33 cellular contexts compared by ENCODE assay signal in the genomic region with DNA sequence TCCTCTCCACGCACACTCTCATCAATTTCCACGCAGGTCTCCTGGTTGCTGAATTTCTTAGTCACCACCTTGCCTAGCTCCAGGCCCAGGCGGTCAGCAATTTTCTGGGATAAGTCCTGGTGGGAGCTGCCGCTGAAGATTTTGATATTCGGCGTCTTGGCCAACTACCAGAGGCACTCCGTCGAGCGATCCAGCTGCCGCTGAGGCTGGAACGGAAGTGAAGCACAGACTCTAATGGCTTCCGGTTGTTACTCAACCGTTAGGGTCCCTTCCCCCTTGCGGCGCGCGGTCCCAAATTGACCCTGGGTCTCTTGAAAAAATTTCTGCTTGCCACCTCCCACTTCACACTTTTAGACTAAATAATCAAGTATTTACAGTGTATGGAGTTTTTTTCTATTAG. TPM values are rescaled to one million over a fixed set of nuclear protein-coding genes. Genes with fewer than 3 reads are reported as not detected.
DNase-seq lines count a peak whose midpoint lies in the region; ATAC-seq, FAIRE-seq and TF ChIP-seq lines count a peak whose summit lies in the region.
"Had no signal": no experiment of that assay in that cellular context is flagged by ENCODE, and none has a peak within 500 bp of the region (broad histone marks: within the 10 kb centered on the region; RNA-seq: fewer than 3 reads in every experiment).

A gene (minus strand): TSS at position 219 of the 400 bp plus-strand sequence.

- H2AK5ac ChIP-seq in mesenchymal stem cell (ENCODE audit: low read length, severe bottlenecking) = no peak within 1 kb of the TSS

- no peak within 1 kb of the TSS for H4K91ac ChIP-seq in mesenchymal stem cell (ENCODE audit: low read length)

- FAIRE-seq in astrocyte (lab: Jason Lieb, UNC) = no peak
- FAIRE-seq: A204.1, GM12878, GM12892, GM18507 had no signal

- H3K4me3 Mint-ChIP-seq in activated CD4-positive, alpha-beta T cell treated with anti-CD3 and anti-CD28 coated beads, Interleukin-2, amount 10 ng/mL, durations not matched to agents 24 days and 14 days = no peak within 1 kb of the TSS
- H3K4me3 Mint-ChIP-seq in astrocyte (ENCODE audit: unreplicated experiment) = peak within 1 kb of the TSS; percentile 12
- H3K4me3 Mint-ChIP-seq: CD14-positive monocyte; CD4-positive, alpha-beta memory T cell; CD4-positive, CD25-positive, alpha-beta regulatory T cell; CD8-positive, alpha-beta memory T cell had no signal

- no peak within 1 kb of the TSS for H3K9ac ChIP-seq in astrocyte (ENCODE audit: low read length)
- no peak within 1 kb of the TSS for H3K9ac ChIP-seq in mesenchymal stem cell (ENCODE audit: low read length)
- H3K9ac ChIP-seq: BLaER1 had no signal

- BruUV-seq in PC-9 (replicated peaks; lab: Mats Ljungman, UMichigan) = no TSS peak

- H3K27me3 ChIP-seq in PC-9 (ENCODE audit: insufficient read depth, low read depth) (no peaks in the 10 kb centered on the region), astrocyte (ENCODE audit: insufficient read depth, low read length) (no peaks in the 10 kb centered on the region), mesenchymal stem cell (ENCODE audit: control insufficient read depth in 1 of 2, insufficient read depth in 1 of 2, low read length in 2 of 2) (no peaks in the 10 kb centered on the region)
- H3K27me3 ChIP-seq: BLaER1 had no signal

- no peak within 1 kb of the TSS for H2BK15ac ChIP-seq in mesenchymal stem cell (ENCODE audit: low read depth, poor library complexity, severe bottlenecking)

- H4K20me1 ChIP-seq in PC-9 (ENCODE audit: insufficient read depth) (no peaks in the 10 kb centered on the region), astrocyte (ENCODE audit: insufficient read depth, low read length) (no peaks in the 10 kb centered on the region)
- H4K20me1 ChIP-seq: BLaER1 had no signal

- peak; percentile 16 for DNase-seq in activated CD4-positive, alpha-beta T cell treated with anti-CD3 and anti-CD28 coated beads, Interleukin-2, amount 10 ng/mL, durations not matched to agents 24 days and 14 days
- DNase-seq in activated CD4-positive, alpha-beta T cell treated with anti-CD3 and anti-CD28 coated beads for 1 hour = no peak
- DNase-seq in PC-9 (no peak), astrocyte (ENCODE audit: low read depth) (no peak), mesenchymal stem cell (no peak), T-helper 2 cell (no peak)
- DNase-seq: 8988T; ACHN; BE2C; C1 segment of cervical spinal cord; CD4-positive, alpha-beta memory T cell; CD4-positive, CD25-positive, alpha-beta regulatory T cell; CD8-positive, alpha-beta memory T cell; COR-L47; DMS 273 treated with DMSO at 0.1 percent for 48 hours; DMS153; DMS53; DMS79; DND-41; EL; GDM1 had no signal

- no peaks in the 10 kb centered on the region for H3K9me3 ChIP-seq in PC-9 (ENCODE audit: insufficient read depth, low read depth)
- H3K9me3 ChIP-seq in astrocyte (ENCODE audit: insufficient read depth, low read depth, low read length) = no peaks in the 10 kb centered on the region
- H3K9me3 ChIP-seq in mesenchymal stem cell (ENCODE audit: control insufficient read depth, low read length) = no peaks in the 10 kb centered on the region
- H3K9me3 ChIP-seq: BE2C, BLaER1 had no signal

- H2AFZ ChIP-seq in PC-9 (peak within 1 kb of the TSS; percentile 63), astrocyte (ENCODE audit: low read depth, low read length) (no peak within 1 kb of the TSS), mesenchymal stem cell (ENCODE audit: low read depth, low read length) (no peak within 1 kb of the TSS)

- H3K4me1 ChIP-seq in PC-9 (replicated peaks; ENCODE audit: insufficient read depth) (no peaks in the 10 kb centered on the region), astrocyte (ENCODE audit: insufficient read depth, low read length) (no peaks in the 10 kb centered on the region), mesenchymal stem cell (ENCODE audit: control insufficient read depth, insufficient read depth, low read depth, low read length) (no peaks in the 10 kb centered on the region)
- H3K4me1 ChIP-seq: BE2C, BLaER1 had no signal

- H2BK120ac ChIP-seq in mesenchymal stem cell (ENCODE audit: low read depth, low read length) = no peak within 1 kb of the TSS

- no peaks in the 10 kb centered on the region for H3K36me3 ChIP-seq in PC-9 (ENCODE audit: low read depth)
- no peaks in the 10 kb centered on the region for H3K36me3 ChIP-seq in astrocyte (ENCODE audit: insufficient read depth, low read length)
- no peaks in the 10 kb centered on the region for H3K36me3 ChIP-seq in mesenchymal stem cell (ENCODE audit: control insufficient read depth in 1 of 2, insufficient read depth in 2 of 2, low read depth in 1 of 2, low read length in 2 of 2)
- H3K36me3 ChIP-seq: BE2C, BLaER1 had no signal

- no peaks in the 10 kb centered on the region for H3K79me1 ChIP-seq in mesenchymal stem cell (replicated peaks; ENCODE audit: low read length, poor library complexity, severe bottlenecking)

- TF ChIP-seq CTCF in PC-9 (conservative IDR thresholded peaks at IDR 0.05) = no peak
- no peak for TF ChIP-seq CTCF in astrocyte (IDR thresholded peaks at IDR 0.05; ENCODE audit: insufficient read depth, low read depth, low read length)

- H3K23ac ChIP-seq in mesenchymal stem cell (ENCODE audit: low read length in 2 of 2) = no peak within 1 kb of the TSS

- H3K36me3 Mint-ChIP-seq in activated CD4-positive, alpha-beta T cell treated with anti-CD3 and anti-CD28 coated beads, Interleukin-2, amount 10 ng/mL, durations not matched to agents 24 days and 14 days (ENCODE audit: low read depth) = no peaks in the 10 kb centered on the region
- no peaks in the 10 kb centered on the region for H3K36me3 Mint-ChIP-seq in astrocyte (ENCODE audit: low read depth, unreplicated experiment)
- H3K36me3 Mint-ChIP-seq: CD14-positive monocyte; CD4-positive, alpha-beta memory T cell; CD4-positive, CD25-positive, alpha-beta regulatory T cell; CD8-positive, alpha-beta memory T cell had no signal

- no peak within 1 kb of the TSS for H3K14ac ChIP-seq in mesenchymal stem cell (ENCODE audit: low read length in 2 of 2)

- H3K4me2 ChIP-seq in PC-9 (no peak within 1 kb of the TSS), astrocyte (ENCODE audit: low read length) (no peak within 1 kb of the TSS), mesenchymal stem cell (ENCODE audit: low read length, poor library complexity, severe bottlenecking) (no peak within 1 kb of the TSS)
- H3K4me2 ChIP-seq: BLaER1 had no signal

- no peak within 1 kb of the TSS for H2BK5ac ChIP-seq in mesenchymal stem cell (ENCODE audit: low read depth, low read length, poor library complexity, severe bottlenecking)

- intact Hi-C loops in activated CD4-positive, alpha-beta T cell treated with anti-CD3 and anti-CD28 coated beads, Interleukin-2, amount 10 ng/mL, durations not matched to agents 24 days and 14 days (cut with micrococcal nuclease) = no loop called here
- intact Hi-C loops in PC-9 (cut with micrococcal nuclease; ENCODE audit: unreplicated experiment) = no loop called here

- H3K27ac ChIP-seq in PC-9 = no peak within 1 kb of the TSS
- no peak within 1 kb of the TSS for H3K27ac ChIP-seq in astrocyte (ENCODE audit: low read depth, low read length)
- H3K27ac ChIP-seq in mesenchymal stem cell (ENCODE audit: low read length, poor library complexity, severe bottlenecking) = no peak within 1 kb of the TSS
- H3K27ac ChIP-seq: BLaER1 had no signal

- no peaks in the 10 kb centered on the region for H3K9me2 ChIP-seq in PC-9 (ENCODE audit: insufficient read depth)

- H3K4me3 ChIP-seq in PC-9 (no peak within 1 kb of the TSS), astrocyte (ENCODE audit: insufficient read depth, low read depth, low read length) (no peak within 1 kb of the TSS), mesenchymal stem cell (ENCODE audit: insufficient read depth in 1 of 2, low read depth in 1 of 2, low read length in 2 of 2) (no peak within 1 kb of the TSS)
- H3K4me3 ChIP-seq: BLaER1, GM12878 had no signal

- no peak within 1 kb of the TSS for H2BK12ac ChIP-seq in mesenchymal stem cell (ENCODE audit: low read length in 2 of 2)

- CTCF ChIA-PET in PC-9 (lab: Charles Lee) = no interaction called here

- no peaks in the 10 kb centered on the region for H3K79me2 ChIP-seq in PC-9 (ENCODE audit: low read depth)
- H3K79me2 ChIP-seq in astrocyte (ENCODE audit: insufficient read depth, low read length) = no peaks in the 10 kb centered on the region

- H3K27ac Mint-ChIP-seq in activated CD4-positive, alpha-beta T cell treated with anti-CD3 and anti-CD28 coated beads, Interleukin-2, amount 10 ng/mL, durations not matched to agents 24 days and 14 days = no peak within 1 kb of the TSS
- H3K27ac Mint-ChIP-seq in astrocyte (ENCODE audit: unreplicated experiment) = no peak within 1 kb of the TSS
- H3K27ac Mint-ChIP-seq: CD14-positive monocyte; CD4-positive, alpha-beta memory T cell had no signal

- H3K27me3 Mint-ChIP-seq in activated CD4-positive, alpha-beta T cell treated with anti-CD3 and anti-CD28 coated beads, Interleukin-2, amount 10 ng/mL, durations not matched to agents 24 days and 14 days = peaks cover 5% of the 10 kb centered on the region
- H3K27me3 Mint-ChIP-seq in astrocyte (ENCODE audit: low read depth, unreplicated experiment) = no peaks in the 10 kb centered on the region

- POLR2A ChIA-PET in PC-9 (lab: Charles Lee; ENCODE audit: unreplicated experiment) = no interaction called here

- peak within 1 kb of the TSS; percentile 48 for H4K8ac ChIP-seq in mesenchymal stem cell (ENCODE audit: low read length)

- H3K18ac ChIP-seq in mesenchymal stem cell (ENCODE audit: low read depth in 1 of 2, low read length in 2 of 2) = no peak within 1 kb of the TSS

- H3F3A ChIP-seq in PC-9 (ENCODE audit: insufficient read depth, low read depth) = no peaks in the 10 kb centered on the region

- H3K4ac ChIP-seq in mesenchymal stem cell (ENCODE audit: low read depth in 1 of 2, low read length in 2 of 2) = no peak within 1 kb of the TSS

- H3K9me3 Mint-ChIP-seq in activated CD4-positive, alpha-beta T cell treated with anti-CD3 and anti-CD28 coated beads, Interleukin-2, amount 10 ng/mL, durations not matched to agents 24 days and 14 days = no peaks in the 10 kb centered on the region
- no peaks in the 10 kb centered on the region for H3K9me3 Mint-ChIP-seq in astrocyte (ENCODE audit: unreplicated experiment)
- H3K9me3 Mint-ChIP-seq: CD8-positive, alpha-beta memory T cell had no signal

- ATAC-seq in GM21390 (IDR thresholded peaks at IDR 0.05; ENCODE audit: unreplicated experiment) (no peak), GM21723 (IDR thresholded peaks at IDR 0.05; ENCODE audit: unreplicated experiment) (no peak)
- ATAC-seq: GM12878 had no signal

- 98% methylated on average over 15 of the region's 17 CpGs for WGBS in mesenchymal stem cell

- H3K4me1 Mint-ChIP-seq in activated CD4-positive, alpha-beta T cell treated with anti-CD3 and anti-CD28 coated beads, Interleukin-2, amount 10 ng/mL, durations not matched to agents 24 days and 14 days = no peaks in the 10 kb centered on the region
- no peaks in the 10 kb centered on the region for H3K4me1 Mint-ChIP-seq in astrocyte (ENCODE audit: low read depth, unreplicated experiment)
- H3K4me1 Mint-ChIP-seq: CD14-positive monocyte; CD4-positive, alpha-beta memory T cell; CD4-positive, CD25-positive, alpha-beta regulatory T cell; CD8-positive, alpha-beta memory T cell had no signal

RNA-seq across cellular contexts. Expression of the gene that starts here (rescaled TPM):
- total RNA-seq in activated CD4-positive, alpha-beta T cell treated with anti-CD3 and anti-CD28 coated beads, Interleukin-2, amount 10 ng/mL, durations not matched to agents 24 days and 14 days = not detected in 2 replicates
- total RNA-seq in PC-9 (2021) (not detected in 2 replicates), astrocyte (not detected in 2 replicates)
- polyA plus RNA-seq in mesenchymal stem cell (2013, experiment 1 of 2) = not detected
- polyA plus RNA-seq in mesenchymal stem cell (2013, experiment 2 of 2) = not detected
- total RNA-seq: A673; CD4-positive, alpha-beta memory T cell; CD4-positive, CD25-positive, alpha-beta regulatory T cell; CD8-positive, alpha-beta memory T cell; Daoy; G401; GM12878 had no signal
- polyA plus RNA-seq: AG04450; CD14-positive monocyte; CD4-positive, alpha-beta memory T cell; CD4-positive, CD25-positive, alpha-beta regulatory T cell; CD8-positive, alpha-beta memory T cell; GM12878 had no signal

Comparison
In these comparisons a context has a peak if more than half of its experiments do, and no peak if none do; other contexts are left out.
1. Peak in DNase-seq in activated CD4-positive, alpha-beta T cell treated with anti-CD3 and anti-CD28 coated beads, Interleukin-2, amount 10 ng/mL, durations not matched to agents 24 days and 14 days; RNA of the gene not detected or under 1 TPM.